9 cellular contexts compared by ENCODE assay signal in the genomic region with DNA sequence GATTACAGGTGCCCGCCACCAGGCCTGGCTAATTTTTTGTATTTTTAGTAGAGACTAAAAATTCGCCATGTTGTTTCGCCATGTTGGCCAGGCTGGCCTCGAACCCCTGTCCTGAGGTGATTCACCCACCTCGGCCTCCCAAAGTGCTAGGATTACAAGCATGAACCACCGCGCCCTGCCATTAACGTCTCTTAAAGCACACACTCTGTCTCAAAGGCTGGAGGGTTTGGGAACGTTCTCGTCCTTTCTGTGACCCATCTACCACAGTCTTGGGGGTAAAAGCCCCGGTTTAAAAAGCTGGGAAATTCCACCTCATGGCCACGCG. TPM values are rescaled to one million over a fixed set of nuclear protein-coding genes. Genes with fewer than 3 reads are reported as not detected.
DNase-seq lines count a peak whose midpoint lies in the region; ATAC-seq, FAIRE-seq and TF ChIP-seq lines count a peak whose summit lies in the region.
"Had no signal": no experiment of that assay in that cellular context is flagged by ENCODE, and none has a peak within 500 bp of the region (broad histone marks: within the 10 kb centered on the region; RNA-seq: fewer than 3 reads in every experiment).

No MANE protein-coding gene starts in this region.

- peak overlapping the region; percentile 49 for H3K4me3 ChIP-seq in Caco-2 (ENCODE audit: low read depth, low read length)
- peak overlapping the region; percentile 46 for H3K4me3 ChIP-seq in SU-DHL-6 (ENCODE audit: insufficient read depth, low read length, poor library complexity, severe bottlenecking)
- peak overlapping the region; percentile 42 for H3K4me3 ChIP-seq in epithelial cell of proximal tubule (ENCODE audit: low read depth, low read length)
- H3K4me3 ChIP-seq: cardiac muscle cell had no signal

- no peaks in the 10 kb centered on the region for H3K9me2 ChIP-seq in SU-DHL-6 (replicated peaks; ENCODE audit: insufficient read depth, low read length)

- H3K27ac ChIP-seq in SU-DHL-6 (ENCODE audit: low read depth, low read length), result no peak overlapping the region
- H3K27ac ChIP-seq: cardiac muscle cell had no signal

- H3K9ac ChIP-seq in SU-DHL-6 (ENCODE audit: low read length), result peak overlapping the region; percentile 43

- TSS peak; percentile 92 for BruUV-seq in Caco-2 (replicated peaks; lab: Mats Ljungman, UMichigan)

- peaks cover 18% of the 10 kb centered on the region for H3K4me1 ChIP-seq in Caco-2

- peak overlapping the region; percentile 99 for H2AFZ ChIP-seq in SU-DHL-6 (ENCODE audit: low read depth, low read length, severe bottlenecking)

- peak overlapping the region; percentile 98 for H3K27ac Mint-ChIP-seq in Caco-2 (ENCODE audit: unreplicated experiment)

- no peaks in the 10 kb centered on the region for H3K9me3 Mint-ChIP-seq in Caco-2 (ENCODE audit: unreplicated experiment)

- TF ChIP-seq CTCF in Caco-2 (IDR thresholded peaks at IDR 0.05; ENCODE audit: insufficient read depth in 1 of 2, low read depth in 1 of 2, low read length in 1 of 2, severe bottlenecking in 1 of 2, unreplicated experiment in 1 of 2) (no peak), SU-DHL-6 (IDR thresholded peaks at IDR 0.05; ENCODE audit: insufficient read depth, low read length, poor library complexity, severe bottlenecking) (no peak), epithelial cell of proximal tubule (conservative IDR thresholded peaks at IDR 0.05; ENCODE audit: low read depth, low read length) (no peak), GM10248 (IDR thresholded peaks at IDR 0.05; ENCODE audit: control extremely low read depth, extremely low read depth, low read depth, missing control alignments) (no peak), D721Med (IDR thresholded peaks at IDR 0.05; ENCODE audit: insufficient read depth, missing control alignments) (no peak)

- no peaks in the 10 kb centered on the region for H3K9me3 ChIP-seq in Caco-2
- H3K9me3 ChIP-seq in SU-DHL-6 (ENCODE audit: insufficient read depth, low read length), result no peaks in the 10 kb centered on the region

- H4K20me1 ChIP-seq in SU-DHL-6 (ENCODE audit: low read depth, low read length), result no peaks in the 10 kb centered on the region

- FAIRE-seq in D721Med (lab: Jason Lieb, UNC), result no peak

- POLR2A ChIA-PET in Caco-2 (lab: Charles Lee), result no interaction called here
- POLR2A ChIA-PET in GM10248 (lab: Yijun Ruan, JAX), result interaction anchor here (0.7 kb wide), 1 partner anchor 30 kb away, joined by 5 read pairs; no protein-coding TSS in a partner anchor

- H3F3A ChIP-seq in SU-DHL-6 (ENCODE audit: insufficient read depth), result peaks cover 11% of the 10 kb centered on the region

- DNase-seq in Caco-2 (no peak), epithelial cell of proximal tubule (ENCODE audit: low read depth) (no peak), pons (ENCODE audit: low spot score) (peak; percentile 12), GM10248 (ENCODE audit: extremely low spot score) (no peak), D721Med (ENCODE audit: insufficient read length, low spot score) (no peak)

- H3K4me3 Mint-ChIP-seq in Caco-2 (ENCODE audit: unreplicated experiment), result peak overlapping the region; percentile 94

- no peaks in the 10 kb centered on the region for H3K27me3 Mint-ChIP-seq in Caco-2 (ENCODE audit: insufficient read depth, unreplicated experiment)

- H3K4me2 ChIP-seq in SU-DHL-6 (ENCODE audit: low read depth, low read length, poor library complexity, severe bottlenecking), result peak overlapping the region; percentile 78

- peaks cover 19% of the 10 kb centered on the region for H3K4me1 Mint-ChIP-seq in Caco-2 (ENCODE audit: low read depth, unreplicated experiment)

- CTCF ChIA-PET in Caco-2 (lab: Charles Lee) (no interaction called here), GM10248 (lab: Yijun Ruan, JAX) (interaction anchor here (1.8 kb wide), 1 partner anchor 11 kb away, joined by 7 read pairs; no protein-coding TSS in a partner anchor)

- H3K27me3 ChIP-seq in Caco-2 (replicated peaks; ENCODE audit: control insufficient read depth, insufficient read depth, low read length) (no peaks in the 10 kb centered on the region), SU-DHL-6 (ENCODE audit: low read length) (no peaks in the 10 kb centered on the region)
- H3K27me3 ChIP-seq: cardiac muscle cell had no signal

- ATAC-seq in HG03378 (IDR thresholded peaks at IDR 0.05; ENCODE audit: unreplicated experiment) (no peak), GM19467 (IDR thresholded peaks at IDR 0.05; ENCODE audit: unreplicated experiment) (no peak)

- H3K79me2 ChIP-seq in SU-DHL-6 (ENCODE audit: insufficient read depth, low read length), result no peaks in the 10 kb centered on the region

- H3K36me3 Mint-ChIP-seq in Caco-2 (ENCODE audit: insufficient read depth, unreplicated experiment), result peaks cover 8% of the 10 kb centered on the region

- intact Hi-C loops in Caco-2 (cut with micrococcal nuclease; ENCODE audit: unreplicated experiment), result loop anchor here (1.0 kb wide), 1 partner anchor 32 kb away; no protein-coding TSS in a partner anchor

- H3K36me3 ChIP-seq in Caco-2 (ENCODE audit: control insufficient read depth, insufficient read depth, low read length), result no peaks in the 10 kb centered on the region
- H3K36me3 ChIP-seq in SU-DHL-6 (ENCODE audit: low read length), result no peaks in the 10 kb centered on the region
- H3K36me3 ChIP-seq: cardiac muscle cell had no signal

RNA-seq across cellular contexts. Expression of gene ARID1B, which starts 57.8 kb away (rescaled TPM):
- 58.8 and 62.2 TPM in 2 replicates for total RNA-seq in Caco-2 (2022)
- 17.3 and 18.5 TPM in 2 replicates for total RNA-seq in epithelial cell of proximal tubule
